Comparison of ENCODE assay signal across 14 cellular contexts in genomic region chr4:174352405-174352804, GRCh38.
"Had no signal": no experiment of that assay in that cellular context is flagged by ENCODE, and none has a peak within 500 bp of the region (broad histone marks: within the 10 kb centered on the region; RNA-seq: fewer than 3 reads in every experiment).

No MANE protein-coding gene starts in this region.

- H3K27ac Mint-ChIP-seq: activated CD8-positive, alpha-beta T cell treated with anti-CD3 and anti-CD28 coated beads for 36 hours; activated naive CD8-positive, alpha-beta T cell treated with anti-CD3 and anti-CD28 coated beads, Interleukin-2, amount 10 ng/mL, durations not matched to agents 7 days and 5 days; naive thymus-derived CD8-positive, alpha-beta T cell; T-helper 2 cell treated with Interferon-gamma antibody and Interleukin-4, amounts not matched to agents 5 μg/mL and 100 μg/mL, for 36 hours had no signal

- DNase-seq: activated CD8-positive, alpha-beta memory T cell treated with anti-CD3 and anti-CD28 coated beads, Interleukin-2, amount 50 U/mL, for 4 hours; activated CD8-positive, alpha-beta T cell treated with anti-CD3 and anti-CD28 coated beads for 36 hours; activated naive CD8-positive, alpha-beta T cell treated with anti-CD3 and anti-CD28 coated beads, Interleukin-2, amount 10 ng/mL, durations not matched to agents 7 days and 5 days; aorta; esophagus squamous epithelium; hypothalamus; left cardiac atrium; naive thymus-derived CD8-positive, alpha-beta T cell; posterior cingulate gyrus; small intestine had no signal

- H3K4me3 ChIP-seq: esophagus squamous epithelium, gastroesophageal sphincter, right atrium auricular region had no signal

- H3K27ac ChIP-seq: esophagus squamous epithelium, gastroesophageal sphincter, right atrium auricular region, VCaP had no signal

- H3K9me3 Mint-ChIP-seq: activated naive CD8-positive, alpha-beta T cell treated with anti-CD3 and anti-CD28 coated beads, Interleukin-2, amount 10 ng/mL, durations not matched to agents 7 days and 5 days; T-helper 2 cell treated with Interferon-gamma antibody and Interleukin-4, amounts not matched to agents 5 μg/mL and 100 μg/mL, for 36 hours had no signal

- H3K36me3 Mint-ChIP-seq: activated naive CD8-positive, alpha-beta T cell treated with anti-CD3 and anti-CD28 coated beads, Interleukin-2, amount 10 ng/mL, durations not matched to agents 7 days and 5 days had no signal

- H3K36me3 ChIP-seq: esophagus squamous epithelium, gastroesophageal sphincter had no signal

- H3K4me1 ChIP-seq: esophagus squamous epithelium, gastroesophageal sphincter, right atrium auricular region had no signal

- H3K4me3 Mint-ChIP-seq: activated CD8-positive, alpha-beta T cell treated with anti-CD3 and anti-CD28 coated beads for 36 hours; activated naive CD8-positive, alpha-beta T cell treated with anti-CD3 and anti-CD28 coated beads, Interleukin-2, amount 10 ng/mL, durations not matched to agents 7 days and 5 days; naive thymus-derived CD8-positive, alpha-beta T cell; T-helper 2 cell treated with Interferon-gamma antibody and Interleukin-4, amounts not matched to agents 5 μg/mL and 100 μg/mL, for 36 hours had no signal

- H3K27me3 ChIP-seq: esophagus squamous epithelium, gastroesophageal sphincter, right atrium auricular region had no signal

- H3K4me1 Mint-ChIP-seq: activated naive CD8-positive, alpha-beta T cell treated with anti-CD3 and anti-CD28 coated beads, Interleukin-2, amount 10 ng/mL, durations not matched to agents 7 days and 5 days had no signal
